1 cellular context compared by ENCODE assay signal in genomic region chr7:90213521-90213920, GRCh38.
TF ChIP-seq lines count a peak whose summit lies in the region.

No MANE protein-coding gene starts in this region.

TF ChIP-seq in A549, 52 proteins besides CTCF, POLR2A, EP300 and RAD21:
- TF ChIP-seq RARB (CRISPR knock-in tag; IDR thresholded peaks at IDR 0.05), result no peak
- no peak for TF ChIP-seq SREBF2 (IDR thresholded peaks at IDR 0.05)
- TF ChIP-seq JUNB (IDR thresholded peaks at IDR 0.05), result no peak
- no peak for TF ChIP-seq REST (IDR thresholded peaks at IDR 0.05)
- TF ChIP-seq ELK1 (IDR thresholded peaks at IDR 0.05; ENCODE audit: low read depth, low read length), result no peak
